In genomic region chr9:99445377-99445891, GRCh38 we compare ENCODE assay signal across 11 cellular contexts.
DNase-seq lines count a peak whose midpoint lies in the region; ATAC-seq, FAIRE-seq and TF ChIP-seq lines count a peak whose summit lies in the region.
"Had no signal": no experiment of that assay in that cellular context is flagged by ENCODE, and none has a peak within 500 bp of the region (broad histone marks: within the 10 kb centered on the region; RNA-seq: fewer than 3 reads in every experiment).

No MANE protein-coding gene starts in this region.

- peak; percentile 87 for FAIRE-seq in H54 (lab: Jason Lieb, UNC)
- FAIRE-seq in astrocyte (lab: Jason Lieb, UNC): peak; percentile 97

- H3K27me3 Mint-ChIP-seq in astrocyte (ENCODE audit: low read depth, unreplicated experiment): peaks cover 2% of the 10 kb centered on the region
- H3K27me3 Mint-ChIP-seq in stimulated activated naive CD8-positive, alpha-beta T cell treated with anti-CD3 and anti-CD28 coated beads, Interleukin-15, Interleukin-2, amounts not matched to agents 100 ng/mL and 50 ng/mL, for 24 hours: peaks cover 31% of the 10 kb centered on the region

- H3K4me1 Mint-ChIP-seq in astrocyte (ENCODE audit: low read depth, unreplicated experiment): peaks cover 13% of the 10 kb centered on the region
- H3K4me1 Mint-ChIP-seq in stimulated activated naive CD8-positive, alpha-beta T cell treated with anti-CD3 and anti-CD28 coated beads, Interleukin-15, Interleukin-2, amounts not matched to agents 100 ng/mL and 50 ng/mL, for 24 hours (ENCODE audit: low read depth): peaks cover 12% of the 10 kb centered on the region
- H3K4me1 Mint-ChIP-seq: activated naive CD4-positive, alpha-beta T cell treated with anti-CD3 and anti-CD28 coated beads, Interleukin-2, amount 50 U/mL, for 24 hours had no signal

- no peak for TF ChIP-seq CTCF in astrocyte (IDR thresholded peaks at IDR 0.05; ENCODE audit: insufficient read depth, low read depth, low read length)
- TF ChIP-seq CTCF in heart right ventricle (IDR thresholded peaks at IDR 0.05): no peak

- DNase-seq in H54 (ENCODE audit: insufficient read length, low spot score): peak; percentile 67
- DNase-seq in astrocyte (ENCODE audit: low read depth): peak; percentile 90
- peak; percentile 55 to 79 for DNase-seq in heart right ventricle
- no peak for DNase-seq in NCI-H2029 treated with DMSO at 0.1 percent for 48 hours (lab: John Stamatoyannopoulos, UW)
- DNase-seq in NCI-H2107 treated with DMSO at 0.1 percent for 48 hours (lab: John Stamatoyannopoulos, UW; ENCODE audit: unreplicated experiment): no peak
- DNase-seq in germinal center (ENCODE audit: low spot score): no peak
- DNase-seq: NCI-H2081 treated with DMSO at 0.1 percent for 48 hours, testis had no signal

- peak overlapping the region; percentile 37 for H3K4me2 ChIP-seq in astrocyte (ENCODE audit: low read length)

- H3K36me3 ChIP-seq in astrocyte (ENCODE audit: insufficient read depth, low read length) (no peaks in the 10 kb centered on the region), heart right ventricle (no peaks in the 10 kb centered on the region)

- peak; percentile 90 to 100 (median 96) for ATAC-seq in heart right ventricle
- no peak for ATAC-seq in HG02970 (IDR thresholded peaks at IDR 0.05; ENCODE audit: low FRiP score, unreplicated experiment)

- H3K9me3 Mint-ChIP-seq in astrocyte (ENCODE audit: unreplicated experiment): no peaks in the 10 kb centered on the region
- no peaks in the 10 kb centered on the region for H3K9me3 Mint-ChIP-seq in stimulated activated naive CD8-positive, alpha-beta T cell treated with anti-CD3 and anti-CD28 coated beads, Interleukin-15, Interleukin-2, amounts not matched to agents 100 ng/mL and 50 ng/mL, for 24 hours
- H3K9me3 Mint-ChIP-seq: activated naive CD4-positive, alpha-beta T cell treated with anti-CD3 and anti-CD28 coated beads, Interleukin-2, amount 50 U/mL, for 24 hours had no signal

- H3K27me3 ChIP-seq in astrocyte (ENCODE audit: insufficient read depth, low read length): no peaks in the 10 kb centered on the region
- H3K27me3 ChIP-seq in heart right ventricle: no peaks in the 10 kb centered on the region
- H3K27me3 ChIP-seq: testis had no signal

- no peak overlapping the region for H3K4me3 Mint-ChIP-seq in astrocyte (ENCODE audit: unreplicated experiment)
- H3K4me3 Mint-ChIP-seq in stimulated activated naive CD8-positive, alpha-beta T cell treated with anti-CD3 and anti-CD28 coated beads, Interleukin-15, Interleukin-2, amounts not matched to agents 100 ng/mL and 50 ng/mL, for 24 hours: no peak overlapping the region
- H3K4me3 Mint-ChIP-seq: activated naive CD4-positive, alpha-beta T cell treated with anti-CD3 and anti-CD28 coated beads, Interleukin-2, amount 50 U/mL, for 24 hours had no signal

- H3K4me3 ChIP-seq in astrocyte (ENCODE audit: insufficient read depth, low read depth, low read length) (no peak overlapping the region), heart right ventricle (no peak overlapping the region)
- H3K4me3 ChIP-seq: testis had no signal

- intact Hi-C loops in heart right ventricle (cut with DNase I): loop anchor here in 5 of 10 donors (1.0 to 10.0 kb wide), 7 partner anchors 38 to 377 kb away; partner anchors contain the start of gene NR4A3 (in 2 of the 5)

- no peak overlapping the region for H2AFZ ChIP-seq in astrocyte (ENCODE audit: low read depth, low read length)

- H3K27ac ChIP-seq in astrocyte (ENCODE audit: low read depth, low read length) (peak overlapping the region; percentile 27), heart right ventricle (peak overlapping the region in 9 of 10 donors; percentile 44 to 85 (median 72))
- H3K27ac ChIP-seq: testis had no signal

- no peak for TF ChIP-seq POLR2A in H54 (IDR thresholded peaks at IDR 0.05; ENCODE audit: low read depth, low read length)

- H3K9me3 ChIP-seq in astrocyte (ENCODE audit: insufficient read depth, low read depth, low read length): no peaks in the 10 kb centered on the region
- H3K9me3 ChIP-seq in heart right ventricle: peaks cover 0 to 6% (median 0%) of the 10 kb centered on the region in 11 donors
- H3K9me3 ChIP-seq: testis had no signal

- no peaks in the 10 kb centered on the region for H3K36me3 Mint-ChIP-seq in astrocyte (ENCODE audit: low read depth, unreplicated experiment)
- H3K36me3 Mint-ChIP-seq in stimulated activated naive CD8-positive, alpha-beta T cell treated with anti-CD3 and anti-CD28 coated beads, Interleukin-15, Interleukin-2, amounts not matched to agents 100 ng/mL and 50 ng/mL, for 24 hours (ENCODE audit: low read depth): no peaks in the 10 kb centered on the region
- H3K36me3 Mint-ChIP-seq: activated naive CD4-positive, alpha-beta T cell treated with anti-CD3 and anti-CD28 coated beads, Interleukin-2, amount 50 U/mL, for 24 hours had no signal

- no peaks in the 10 kb centered on the region for H4K20me1 ChIP-seq in astrocyte (ENCODE audit: insufficient read depth, low read length)

- peak overlapping the region; percentile 10 for H3K27ac Mint-ChIP-seq in astrocyte (ENCODE audit: unreplicated experiment)
- H3K27ac Mint-ChIP-seq in stimulated activated naive CD8-positive, alpha-beta T cell treated with anti-CD3 and anti-CD28 coated beads, Interleukin-15, Interleukin-2, amounts not matched to agents 100 ng/mL and 50 ng/mL, for 24 hours: peak overlapping the region; percentile 57
- H3K27ac Mint-ChIP-seq: activated naive CD4-positive, alpha-beta T cell treated with anti-CD3 and anti-CD28 coated beads, Interleukin-2, amount 50 U/mL, for 24 hours had no signal

- no peak overlapping the region for H3K9ac ChIP-seq in astrocyte (ENCODE audit: low read length)

- H3K79me2 ChIP-seq in astrocyte (ENCODE audit: insufficient read depth, low read length): no peaks in the 10 kb centered on the region

- WGBS in heart right ventricle, 2 donors: 26 to 38% methylated on average over 4 of the region's 4 CpGs

- peaks cover 10% of the 10 kb centered on the region for H3K4me1 ChIP-seq in astrocyte (ENCODE audit: insufficient read depth, low read length)
- peaks cover 0 to 22% (median 9%) of the 10 kb centered on the region in 9 donors for H3K4me1 ChIP-seq in heart right ventricle
- H3K4me1 ChIP-seq: testis had no signal

Comparison
In these comparisons a context has a peak if more than half of its experiments do, and no peak if none do; other contexts are left out.
1. DNase-seq: peak in H54 (single experiment), astrocyte (single experiment) and heart right ventricle (2 of 2); none in NCI-H2029 treated with DMSO at 0.1 percent for 48 hours (single experiment), NCI-H2107 treated with DMSO at 0.1 percent for 48 hours (single experiment) and germinal center (single experiment).